In the genomic region with DNA sequence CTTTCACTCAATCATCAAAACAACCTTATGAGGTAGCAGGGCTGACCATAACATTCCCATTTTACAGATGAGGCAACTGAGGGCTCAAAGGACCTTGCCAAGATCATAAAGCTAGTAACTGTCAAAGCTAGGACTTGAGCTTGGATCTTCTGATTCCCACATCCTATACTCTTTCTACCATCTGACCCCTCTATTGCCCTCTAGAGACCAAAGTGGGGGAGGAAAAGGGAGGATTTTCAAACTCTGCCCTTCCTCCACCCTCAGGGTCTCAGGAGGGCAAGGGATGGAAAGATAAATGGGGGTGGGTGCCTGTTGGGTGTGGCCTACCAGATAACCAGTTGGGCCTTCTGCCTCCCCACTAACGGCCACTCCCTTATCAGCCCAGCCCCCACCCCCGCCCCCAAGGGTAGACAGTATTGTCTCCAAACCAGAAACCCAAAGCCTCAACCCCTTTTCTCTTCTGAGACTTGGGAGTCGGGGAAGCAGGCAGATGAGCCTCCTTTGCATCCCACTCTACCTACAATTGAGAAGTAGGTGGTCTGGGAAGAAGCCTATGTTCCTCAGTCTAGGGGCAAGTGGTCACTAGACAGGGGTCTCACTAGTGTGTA, we compare ENCODE assay signal across 1 cellular context.
TF ChIP-seq lines count a peak whose summit lies in the region.

No MANE protein-coding gene starts in this region.

TF ChIP-seq in endothelial cell of umbilical vein, 7 proteins besides CTCF, POLR2A, EP300 and RAD21:
- no peak for TF ChIP-seq JUN (IDR thresholded peaks at IDR 0.05; ENCODE audit: borderline replicate concordance, insufficient read depth, insufficient read length, low read depth)
- no peak for TF ChIP-seq MYC (IDR thresholded peaks at IDR 0.05; ENCODE audit: low read depth, low read length)
- no peak for TF ChIP-seq POLR2AphosphoS5 (IDR thresholded peaks at IDR 0.05; ENCODE audit: insufficient read depth, low read depth, low read length)
